ENCODE assay signal across 8 cellular contexts in the genomic region with DNA sequence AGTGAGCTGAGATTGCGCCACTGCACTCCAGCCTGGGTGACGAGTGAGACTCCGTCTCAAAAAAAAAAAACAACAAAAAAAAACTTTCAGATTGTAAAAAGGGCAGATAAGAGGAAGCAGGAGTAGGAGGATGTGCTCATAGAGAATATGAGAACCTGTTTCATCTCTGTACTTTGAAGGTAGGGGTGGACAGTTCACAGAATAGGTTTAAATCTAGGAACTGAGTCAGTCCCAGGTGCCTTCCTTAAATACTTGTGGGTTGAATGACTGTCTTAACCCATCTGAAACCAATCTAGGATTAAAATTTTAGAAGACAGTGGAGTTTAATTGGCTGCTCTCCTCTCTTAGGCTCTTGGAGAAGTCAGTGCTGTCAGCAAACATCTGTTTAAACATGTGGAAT. TPM values are rescaled to one million over a fixed set of nuclear protein-coding genes. Genes with fewer than 3 reads are reported as not detected.
A peak's percentile ranks its signal among the peaks of the same experiment; 100 is the strongest.
DNase-seq lines count a peak whose midpoint lies in the region; ATAC-seq and TF ChIP-seq lines count a peak whose summit lies in the region.

No MANE protein-coding gene starts in this region.

- peak; percentile 67 for ATAC-seq in GM19397 (IDR thresholded peaks at IDR 0.05; ENCODE audit: unreplicated experiment)
- peak; percentile 95 for ATAC-seq in HG03095 (IDR thresholded peaks at IDR 0.05; ENCODE audit: unreplicated experiment)
- peak; percentile 80 for ATAC-seq in activated B cell treated with CpG ODN at 0.5 μM for 24 hours (ENCODE audit: low read depth)
- no peak for ATAC-seq in activated CD8-positive, alpha-beta memory T cell treated with anti-CD3 and anti-CD28 coated beads, Interleukin-2, amount 10 ng/mL, durations not matched to agents 7 days and 5 days

- H3K4me3 ChIP-seq in tibial artery: no peak overlapping the region

- peaks cover 0 to 9% (median 0%) of the 10 kb centered on the region in 3 donors for H3K36me3 ChIP-seq in tibial artery

- H3K4me1 Mint-ChIP-seq in activated B cell treated with CpG ODN at 0.5 μM for 24 hours: peaks cover 43% of the 10 kb centered on the region
- peaks cover 33% of the 10 kb centered on the region for H3K4me1 Mint-ChIP-seq in activated CD8-positive, alpha-beta memory T cell treated with anti-CD3 and anti-CD28 coated beads, Interleukin-2, amount 10 ng/mL, durations not matched to agents 7 days and 5 days

- H3K27me3 ChIP-seq in tibial artery: no peaks in the 10 kb centered on the region

- H3K9me3 ChIP-seq in tibial artery: peaks cover 0 to 11% (median 7%) of the 10 kb centered on the region in 3 donors

- DNase-seq in GM03348 (ENCODE audit: low spot score) (peak; percentile 14), activated B cell treated with CpG ODN at 0.5 μM for 24 hours (no peak), tibial artery (no peak), iPS-NIHi7 (ENCODE audit: extremely low spot score) (no peak), AML-193 (lab: John Stamatoyannopoulos, UW) (no peak)
- no peak for DNase-seq in activated CD8-positive, alpha-beta memory T cell treated with anti-CD3 and anti-CD28 coated beads, Interleukin-2, amount 10 ng/mL, durations not matched to agents 7 days and 5 days

- H3K27me3 Mint-ChIP-seq in activated B cell treated with CpG ODN at 0.5 μM for 24 hours: no peaks in the 10 kb centered on the region
- H3K27me3 Mint-ChIP-seq in activated CD8-positive, alpha-beta memory T cell treated with anti-CD3 and anti-CD28 coated beads, Interleukin-2, amount 10 ng/mL, durations not matched to agents 7 days and 5 days: no peaks in the 10 kb centered on the region

- peak overlapping the region; percentile 58 for H3K4me3 Mint-ChIP-seq in activated B cell treated with CpG ODN at 0.5 μM for 24 hours
- no peak overlapping the region for H3K4me3 Mint-ChIP-seq in activated CD8-positive, alpha-beta memory T cell treated with anti-CD3 and anti-CD28 coated beads, Interleukin-2, amount 10 ng/mL, durations not matched to agents 7 days and 5 days

- no peak for TF ChIP-seq CTCF in activated B cell treated with CpG ODN at 0.5 μM for 24 hours (IDR thresholded peaks at IDR 0.05)
- no peak for TF ChIP-seq CTCF in tibial artery (IDR thresholded peaks at IDR 0.05)

- intact Hi-C loops in activated B cell treated with CpG ODN at 0.5 μM for 24 hours (cut with micrococcal nuclease) (loop anchor here (1.0 to 2.0 kb wide), 3 partner anchors 13 to 43 kb away; partner anchors contain the start of genes CERT1 and POLK), tibial artery (cut with DNase I; ENCODE audit: low total_unique reads) (no loop called here)

- POLR2A ChIA-PET in activated B cell treated with CpG ODN at 0.5 μM for 24 hours (lab: Charles Lee): interaction anchor here (0.7 to 2.9 kb wide), 4 partner anchors 8 to 758 kb away, joined by 3 to 14 read pairs (median 4); partner anchors contain the start of genes CERT1 and POLK

- H3K36me3 Mint-ChIP-seq in activated B cell treated with CpG ODN at 0.5 μM for 24 hours (ENCODE audit: low read depth): peaks cover 34% of the 10 kb centered on the region
- peaks cover 44% of the 10 kb centered on the region for H3K36me3 Mint-ChIP-seq in activated CD8-positive, alpha-beta memory T cell treated with anti-CD3 and anti-CD28 coated beads, Interleukin-2, amount 10 ng/mL, durations not matched to agents 7 days and 5 days

- peaks cover 14% of the 10 kb centered on the region for H3K9me3 Mint-ChIP-seq in activated B cell treated with CpG ODN at 0.5 μM for 24 hours
- peaks cover 17% of the 10 kb centered on the region for H3K9me3 Mint-ChIP-seq in activated CD8-positive, alpha-beta memory T cell treated with anti-CD3 and anti-CD28 coated beads, Interleukin-2, amount 10 ng/mL, durations not matched to agents 7 days and 5 days (ENCODE audit: low read depth)

- H3K27ac ChIP-seq in tibial artery: no peak overlapping the region

- CTCF ChIA-PET in activated B cell treated with CpG ODN at 0.5 μM for 24 hours (lab: Charles Lee): interaction anchor here (0.7 kb wide), 1 partner anchor 12 kb away, joined by 3 read pairs; no protein-coding TSS in a partner anchor
- CTCF ChIA-PET in activated CD8-positive, alpha-beta memory T cell treated with anti-CD3 and anti-CD28 coated beads, Interleukin-2, amount 10 ng/mL, durations not matched to agents 7 days and 5 days (lab: Charles Lee): interaction anchor here (1.1 kb wide), 1 partner anchor 12 kb away, joined by 4 read pairs; no protein-coding TSS in a partner anchor

- H3K4me1 ChIP-seq in tibial artery: peaks cover 0 to 32% (median 7%) of the 10 kb centered on the region in 4 donors

- H3K27ac Mint-ChIP-seq in activated B cell treated with CpG ODN at 0.5 μM for 24 hours: peak overlapping the region; percentile 76
- no peak overlapping the region for H3K27ac Mint-ChIP-seq in activated CD8-positive, alpha-beta memory T cell treated with anti-CD3 and anti-CD28 coated beads, Interleukin-2, amount 10 ng/mL, durations not matched to agents 7 days and 5 days

RNA-seq across cellular contexts. Expression of gene POLK, which starts 12.4 kb away (rescaled TPM):
- total RNA-seq in activated B cell treated with CpG ODN at 0.5 μM for 24 hours: 29.0 and 34.0 TPM in 2 replicates
- total RNA-seq in activated CD8-positive, alpha-beta memory T cell treated with anti-CD3 and anti-CD28 coated beads, Interleukin-2, amount 10 ng/mL, durations not matched to agents 7 days and 5 days: 10 to 100 TPM; 30.4 to 32.4 TPM

RNA-seq across cellular contexts. Expression of gene CERT1, which starts 12.6 kb away (rescaled TPM):
- 39.1 and 49.5 TPM in 2 replicates for total RNA-seq in activated B cell treated with CpG ODN at 0.5 μM for 24 hours
- total RNA-seq in activated CD8-positive, alpha-beta memory T cell treated with anti-CD3 and anti-CD28 coated beads, Interleukin-2, amount 10 ng/mL, durations not matched to agents 7 days and 5 days: 10 to 100 TPM; 27.4 to 28.4 TPM
